Comparison of ENCODE assay signal across 8 cellular contexts in genomic region chr16:23642246-23642774, GRCh38. TPM values are rescaled to one million over a fixed set of nuclear protein-coding genes. Genes with fewer than 3 reads are reported as not detected.
A peak's percentile ranks its signal among the peaks of the same experiment; 100 is the strongest.
DNase-seq lines count a peak whose midpoint lies in the region; ATAC-seq and TF ChIP-seq lines count a peak whose summit lies in the region.

No MANE protein-coding gene starts in this region.

- H3K4me3 Mint-ChIP-seq in naive B cell: peak overlapping the region; percentile 96 to 100 (median 99)

- H3K36me3 Mint-ChIP-seq in naive B cell: peaks cover 13 to 19% of the 10 kb centered on the region in 2 donors

- no peak overlapping the region for H2AFZ ChIP-seq in KMS-11 (ENCODE audit: low read depth)

- no peaks in the 10 kb centered on the region for H4K20me1 ChIP-seq in KMS-11 (ENCODE audit: insufficient read depth)

- no peaks in the 10 kb centered on the region for H3K9me3 Mint-ChIP-seq in naive B cell

- no peak overlapping the region for H3K27ac ChIP-seq in KMS-11

- peak overlapping the region; percentile 97; the same call in 1 of the 2 replicates for H3K4me2 ChIP-seq in KMS-11

- no peak overlapping the region for H3K9ac ChIP-seq in KMS-11

- H3K27me3 ChIP-seq in KMS-11 (ENCODE audit: insufficient read depth, low read depth): no peaks in the 10 kb centered on the region

- no peaks in the 10 kb centered on the region for H3K27me3 Mint-ChIP-seq in naive B cell

- TF ChIP-seq CTCF in AG09309 (IDR thresholded peaks at IDR 0.05; ENCODE audit: control insufficient read depth, insufficient read depth, low read depth, low read length, missing control alignments) (no peak), KMS-11 (conservative IDR thresholded peaks at IDR 0.05; ENCODE audit: low read depth, low read length) (no peak), choroid plexus epithelial cell (conservative IDR thresholded peaks at IDR 0.05; ENCODE audit: low read depth, low read length) (no peak), GM20000 (IDR thresholded peaks at IDR 0.05; ENCODE audit: extremely low read depth, missing control alignments) (no peak)

- H3K27ac Mint-ChIP-seq in naive B cell: peak overlapping the region; percentile 77 to 98 (median 98)

- H3K79me2 ChIP-seq in KMS-11 (ENCODE audit: insufficient read depth, low read depth): peaks cover 54% of the 10 kb centered on the region

- peaks cover 25 to 58% (median 40%) of the 10 kb centered on the region in 3 donors for H3K4me1 Mint-ChIP-seq in naive B cell

- H3K36me3 ChIP-seq in KMS-11 (ENCODE audit: insufficient read depth): peaks cover 6% of the 10 kb centered on the region; the same call in 1 of the 2 replicates

- DNase-seq in AG09309 (ENCODE audit: low read depth) (no peak), choroid plexus epithelial cell (ENCODE audit: low read depth) (no peak), naive B cell (no peak), dedifferentiated amniotic fluid mesenchymal stem cell (ENCODE audit: extremely low spot score) (no peak), GM20000 (ENCODE audit: low spot score) (no peak)
- DNase-seq in activated effector memory CD4-positive, alpha-beta T cell treated with Interleukin-2 at 50 U/mL for 16 hours: no peak
- no peak for DNase-seq in activated CD4-positive, alpha-beta T cell treated with anti-CD3 and anti-CD28 coated beads for 48 hours

- H3K4me3 ChIP-seq in AG09309 (ENCODE audit: control insufficient read depth, low read depth, low read length): peak overlapping the region; percentile 99
- H3K4me3 ChIP-seq in KMS-11 (IDR thresholded peaks at IDR 0.05; ENCODE audit: insufficient read depth, low read depth, low read length): no peak overlapping the region
- peak overlapping the region; percentile 80 for H3K4me3 ChIP-seq in choroid plexus epithelial cell (ENCODE audit: low read depth, low read length)

- ATAC-seq in naive B cell (ENCODE audit: low read depth in 2 of 2): no peak

- H3K4me1 ChIP-seq in KMS-11 (ENCODE audit: low read depth, poor library complexity, severe bottlenecking): peaks cover 19% of the 10 kb centered on the region

RNA-seq across cellular contexts. Expression of gene DCTN5, which starts 1.0 kb away (rescaled TPM):
- 10 to 100 TPM; 28.0 to 61.6 (median 48.4) TPM for polyA plus RNA-seq in naive B cell (ENCODE audit: low read depth in 6 of 6)

RNA-seq across cellular contexts. Expression of gene PALB2, which starts 1.2 kb away (rescaled TPM):
- polyA plus RNA-seq in naive B cell (ENCODE audit: low read depth in 6 of 6): 1 to 10 TPM; 2.4 to 10.0 (median 6.2) TPM

RNA-seq across cellular contexts. Expression of gene PLK1, which starts 36.4 kb away (rescaled TPM):
- under 1 TPM in 3 of 6 donors, not detected in 3; 0.27 to 0.96 (median 0.45) TPM for polyA plus RNA-seq in naive B cell (ENCODE audit: low read depth in 6 of 6)

RNA-seq across cellular contexts. Expression of gene NDUFAB1, which starts 46.2 kb away (rescaled TPM):
- polyA plus RNA-seq in naive B cell (ENCODE audit: low read depth in 6 of 6): 100 to 1,000 TPM; 159 to 221 (median 172) TPM
